23 cellular contexts compared by ENCODE assay signal in genomic region chr7:105126436-105126975, GRCh38.
DNase-seq lines count a peak whose midpoint lies in the region; ATAC-seq, FAIRE-seq and TF ChIP-seq lines count a peak whose summit lies in the region.
"Had no signal": no experiment of that assay in that cellular context is flagged by ENCODE, and none has a peak within 500 bp of the region (broad histone marks: within the 10 kb centered on the region; RNA-seq: fewer than 3 reads in every experiment).

No MANE protein-coding gene starts in this region.

- POLR2A ChIA-PET in activated CD4-positive, alpha-beta T cell treated with anti-CD3 and anti-CD28 coated beads, Interleukin-2, amount 10 ng/mL, durations not matched to agents 7 days and 5 days (lab: Charles Lee): interaction anchor here (0.6 kb wide), 1 partner anchor 103 kb away, joined by 5 read pairs; no protein-coding TSS in a partner anchor

- no peak for TF ChIP-seq POLR2A in gastrocnemius medialis (IDR thresholded peaks at IDR 0.05)

- CTCF ChIA-PET in activated CD4-positive, alpha-beta T cell treated with anti-CD3 and anti-CD28 coated beads, Interleukin-2, amount 10 ng/mL, durations not matched to agents 7 days and 5 days (lab: Charles Lee): interaction anchor here (0.9 to 1.6 kb wide), 5 partner anchors 9 to 460 kb away, joined by 3 to 5 read pairs (median 3); partner anchors contain the start of gene RINT1

- in situ Hi-C loops in gastrocnemius medialis (cut with MboI; ENCODE audit: low sequenced_read_pairs in 4 of 4): no loop called here

- intact Hi-C loops in gastrocnemius medialis (cut with DNase I; ENCODE audit: low total_unique reads): no loop called here

- H3K4me3 ChIP-seq in MG63: no peak overlapping the region
- H3K4me3 ChIP-seq in astrocyte (ENCODE audit: insufficient read depth, low read depth, low read length): no peak overlapping the region
- H3K4me3 ChIP-seq in gastrocnemius medialis: no peak overlapping the region
- H3K4me3 ChIP-seq: adrenal gland, cardiac muscle cell, GM12878, skin epidermis had no signal

- H3K4me2 ChIP-seq in astrocyte (ENCODE audit: low read length): no peak overlapping the region

- H3K9me3 ChIP-seq in MG63 (no peaks in the 10 kb centered on the region), astrocyte (ENCODE audit: insufficient read depth, low read depth, low read length) (no peaks in the 10 kb centered on the region), gastrocnemius medialis (no peaks in the 10 kb centered on the region)
- H3K9me3 ChIP-seq: adrenal gland had no signal

- peaks cover 3% of the 10 kb centered on the region for H3K79me2 ChIP-seq in astrocyte (ENCODE audit: insufficient read depth, low read length)

- H3K4me1 ChIP-seq in astrocyte (ENCODE audit: insufficient read depth, low read length): no peaks in the 10 kb centered on the region
- H3K4me1 ChIP-seq in gastrocnemius medialis: peaks cover 11 to 13% of the 10 kb centered on the region in 2 donors

- H3K27ac ChIP-seq in astrocyte (ENCODE audit: low read depth, low read length) (no peak overlapping the region), gastrocnemius medialis (peak overlapping the region; percentile 11 to 69 (median 60))
- H3K27ac ChIP-seq: adrenal gland, cardiac muscle cell, HL-60 had no signal

- no peak overlapping the region for H3K4me3 Mint-ChIP-seq in activated CD4-positive, alpha-beta T cell treated with anti-CD3 and anti-CD28 coated beads, Interleukin-2, amount 10 ng/mL, durations not matched to agents 7 days and 5 days
- H3K4me3 Mint-ChIP-seq in astrocyte (ENCODE audit: unreplicated experiment): no peak overlapping the region
- H3K4me3 Mint-ChIP-seq: activated T-helper 1 cell treated with anti-CD3 and anti-CD28 coated beads, Interleukin-12 subunit alpha, Interleukin-12 subunit beta, Interleukin-2, Interleukin-4 antibody, amounts not matched to agents 30 ng/mL and 10 ng/mL and 1 ng/mL, durations not matched to agents 14 hours and 24 hours and 36 hours had no signal

- peaks cover 3% of the 10 kb centered on the region; the same call in 1 of the 2 replicates for H3K36me3 ChIP-seq in MG63
- H3K36me3 ChIP-seq in astrocyte (ENCODE audit: insufficient read depth, low read length): peaks cover 5% of the 10 kb centered on the region
- H3K36me3 ChIP-seq in gastrocnemius medialis: peaks cover 0 to 27% of the 10 kb centered on the region in 2 donors
- H3K36me3 ChIP-seq: cardiac muscle cell had no signal

- H3K27me3 ChIP-seq in MG63 (no peaks in the 10 kb centered on the region), astrocyte (ENCODE audit: insufficient read depth, low read length) (no peaks in the 10 kb centered on the region), gastrocnemius medialis (no peaks in the 10 kb centered on the region)
- H3K27me3 ChIP-seq: adrenal gland, cardiac muscle cell had no signal

- H4K20me1 ChIP-seq in astrocyte (ENCODE audit: insufficient read depth, low read length): peaks cover 20% of the 10 kb centered on the region

- H3K4me1 Mint-ChIP-seq in activated CD4-positive, alpha-beta T cell treated with anti-CD3 and anti-CD28 coated beads, Interleukin-2, amount 10 ng/mL, durations not matched to agents 7 days and 5 days: peaks cover 21% of the 10 kb centered on the region
- H3K4me1 Mint-ChIP-seq in astrocyte (ENCODE audit: low read depth, unreplicated experiment): peaks cover 21% of the 10 kb centered on the region

- H2AFZ ChIP-seq in astrocyte (ENCODE audit: low read depth, low read length): no peak overlapping the region

- ATAC-seq in gastrocnemius medialis: no peak
- no peak for ATAC-seq in GM21619 (IDR thresholded peaks at IDR 0.05; ENCODE audit: unreplicated experiment)
- ATAC-seq: esophagus mucosa, GM12878, HCT116 had no signal

- FAIRE-seq in astrocyte (lab: Jason Lieb, UNC): no peak
- FAIRE-seq: GM12878 had no signal

- peaks cover 41% of the 10 kb centered on the region for H3K36me3 Mint-ChIP-seq in activated CD4-positive, alpha-beta T cell treated with anti-CD3 and anti-CD28 coated beads, Interleukin-2, amount 10 ng/mL, durations not matched to agents 7 days and 5 days (ENCODE audit: low read depth)
- peaks cover 26% of the 10 kb centered on the region for H3K36me3 Mint-ChIP-seq in astrocyte (ENCODE audit: low read depth, unreplicated experiment)

- no peak overlapping the region for H3K9ac ChIP-seq in astrocyte (ENCODE audit: low read length)

- H3K27ac Mint-ChIP-seq in activated CD4-positive, alpha-beta T cell treated with anti-CD3 and anti-CD28 coated beads, Interleukin-2, amount 10 ng/mL, durations not matched to agents 7 days and 5 days: peak overlapping the region; percentile 58
- no peak overlapping the region for H3K27ac Mint-ChIP-seq in astrocyte (ENCODE audit: unreplicated experiment)

- H3K27me3 Mint-ChIP-seq in activated CD4-positive, alpha-beta T cell treated with anti-CD3 and anti-CD28 coated beads, Interleukin-2, amount 10 ng/mL, durations not matched to agents 7 days and 5 days: no peaks in the 10 kb centered on the region
- H3K27me3 Mint-ChIP-seq in astrocyte (ENCODE audit: low read depth, unreplicated experiment): no peaks in the 10 kb centered on the region
- H3K27me3 Mint-ChIP-seq: progenitor cell of endocrine pancreas had no signal

- TF ChIP-seq CTCF in astrocyte (IDR thresholded peaks at IDR 0.05; ENCODE audit: insufficient read depth, low read depth, low read length) (no peak), gastrocnemius medialis (IDR thresholded peaks at IDR 0.05 in 4 of 5, conservative IDR thresholded peaks at IDR 0.05 in 1 of 5) (no peak)

- DNase-seq in activated CD4-positive, alpha-beta T cell treated with anti-CD3 and anti-CD28 coated beads, Interleukin-2, amount 10 ng/mL, durations not matched to agents 7 days and 5 days: no peak
- no peak for DNase-seq in activated CD4-positive, alpha-beta T cell treated with anti-CD3 and anti-CD28 coated beads for 4 hours
- peak; percentile 43 for DNase-seq in MG63
- DNase-seq in astrocyte (ENCODE audit: low read depth): peak; percentile 8
- no peak for DNase-seq in gastrocnemius medialis
- DNase-seq in epidermal melanocyte (ENCODE audit: insufficient read length, low spot score): no peak
- DNase-seq in UCSD-AML1 (lab: John Stamatoyannopoulos, UW; ENCODE audit: unreplicated experiment): no peak
- DNase-seq: 8988T; adrenal gland; DMS 273 treated with DMSO at 0.1 percent for 48 hours; GF-D8; NCI-H1930; NCI-H345; stimulated activated CD4-positive, alpha-beta T cell treated with anti-CD3 and anti-CD28 coated beads, Interleukin-4, amount 100 ng/mL, for 1 hour had no signal

- H3K9me3 Mint-ChIP-seq in activated CD4-positive, alpha-beta T cell treated with anti-CD3 and anti-CD28 coated beads, Interleukin-2, amount 10 ng/mL, durations not matched to agents 7 days and 5 days: no peaks in the 10 kb centered on the region
- no peaks in the 10 kb centered on the region for H3K9me3 Mint-ChIP-seq in astrocyte (ENCODE audit: unreplicated experiment)
- H3K9me3 Mint-ChIP-seq: activated T-helper 1 cell treated with anti-CD3 and anti-CD28 coated beads, Interleukin-12 subunit alpha, Interleukin-12 subunit beta, Interleukin-2, Interleukin-4 antibody, amounts not matched to agents 30 ng/mL and 10 ng/mL and 1 ng/mL, durations not matched to agents 14 hours and 24 hours and 36 hours had no signal

Comparison
In these comparisons a context has a peak if more than half of its experiments do, and no peak if none do; other contexts are left out.
1. DNase-seq: peak in MG63 (single experiment) and astrocyte (single experiment); none in activated CD4-positive, alpha-beta T cell treated with anti-CD3 and anti-CD28 coated beads, Interleukin-2, amount 10 ng/mL, durations not matched to agents 7 days and 5 days (single experiment), activated CD4-positive, alpha-beta T cell treated with anti-CD3 and anti-CD28 coated beads for 4 hours (0 of 2), gastrocnemius medialis (0 of 2), epidermal melanocyte (single experiment) and UCSD-AML1 (single experiment).